10 cellular contexts compared by ENCODE assay signal in genomic region chr5:179619776-179620175, GRCh38. TPM values are rescaled to one million over a fixed set of nuclear protein-coding genes. Genes with fewer than 3 reads are reported as not detected.
A peak's percentile ranks its signal among the peaks of the same experiment; 100 is the strongest.
DNase-seq lines count a peak whose midpoint lies in the region; ATAC-seq, FAIRE-seq and TF ChIP-seq lines count a peak whose summit lies in the region.
"Had no signal": no experiment of that assay in that cellular context is flagged by ENCODE, and none has a peak within 500 bp of the region (broad histone marks: within the 10 kb centered on the region; RNA-seq: fewer than 3 reads in every experiment).

No MANE protein-coding gene starts in this region.

- H3K36me3 ChIP-seq in keratinocyte (ENCODE audit: control insufficient read depth in 2 of 2, extremely low read depth in 1 of 2, insufficient read depth in 2 of 2, low read length in 2 of 2) (peaks cover 38 to 57% of the 10 kb centered on the region in 2 experiments), suprapubic skin (peaks cover 71% of the 10 kb centered on the region)

- CTCF ChIA-PET in activated naive CD4-positive, alpha-beta T cell treated with anti-CD3 and anti-CD28 coated beads, Interleukin-2, amount 10 ng/mL, durations not matched to agents 7 days and 5 days (lab: Charles Lee): interaction anchor here (1.7 kb wide), 1 partner anchor 11 kb away, joined by 5 read pairs; no protein-coding TSS in a partner anchor

- peaks cover 56% of the 10 kb centered on the region for H4K20me1 ChIP-seq in keratinocyte (ENCODE audit: control insufficient read depth, extremely low read depth, insufficient read depth, low read length)

- H3K9me3 ChIP-seq in keratinocyte (ENCODE audit: control insufficient read depth, low read depth, low read length) (no peaks in the 10 kb centered on the region), suprapubic skin (no peaks in the 10 kb centered on the region)

- dilution Hi-C loops in keratinocyte (cut with MboI; ENCODE audit: extremely low pct_ligation_motif_present, low sequenced_read_pairs): no loop called here

- no peak for ATAC-seq in activated naive CD4-positive, alpha-beta T cell treated with anti-CD3 and anti-CD28 coated beads, Interleukin-2, amount 50 U/mL, for 72 hours
- ATAC-seq in HG02571 (IDR thresholded peaks at IDR 0.05; ENCODE audit: unreplicated experiment): no peak

- H2AFZ ChIP-seq in keratinocyte (ENCODE audit: control insufficient read depth, low read length): no peak overlapping the region

- TF ChIP-seq CTCF in keratinocyte (optimal IDR thresholded peaks at IDR 0.05 in 1 of 3, IDR thresholded peaks at IDR 0.05 in 1 of 3, conservative IDR thresholded peaks at IDR 0.05 in 1 of 3; ENCODE audit: extremely low read depth in 1 of 3, insufficient read depth in 2 of 3, low read length in 3 of 3) (no peak), suprapubic skin (IDR thresholded peaks at IDR 0.05) (no peak)

- FAIRE-seq in keratinocyte (lab: Jason Lieb, UNC): no peak

- WGBS in suprapubic skin: 6% methylated on average over 4 of the region's 4 CpGs

- peak overlapping the region; percentile 91 for H3K4me2 ChIP-seq in keratinocyte (ENCODE audit: control insufficient read depth, extremely low read depth, insufficient read depth, low read depth, low read length)

- peak overlapping the region; percentile 92 for H3K4me3 Mint-ChIP-seq in activated naive CD4-positive, alpha-beta T cell treated with anti-CD3 and anti-CD28 coated beads, Interleukin-2, amount 10 ng/mL, durations not matched to agents 7 days and 5 days

- no peak for TF ChIP-seq EP300 in suprapubic skin (IDR thresholded peaks at IDR 0.05)

- H3K4me1 Mint-ChIP-seq in activated naive CD4-positive, alpha-beta T cell treated with anti-CD3 and anti-CD28 coated beads, Interleukin-2, amount 10 ng/mL, durations not matched to agents 7 days and 5 days: peaks cover 65% of the 10 kb centered on the region

- H3K36me3 Mint-ChIP-seq in activated naive CD4-positive, alpha-beta T cell treated with anti-CD3 and anti-CD28 coated beads, Interleukin-2, amount 10 ng/mL, durations not matched to agents 7 days and 5 days: peaks cover 72% of the 10 kb centered on the region
- peaks cover 83 to 94% of the 10 kb centered on the region in 2 donors for H3K36me3 Mint-ChIP-seq in activated naive CD4-positive, alpha-beta T cell treated with anti-CD3 and anti-CD28 coated beads, Interleukin-2, amount 50 U/mL, for 72 hours

- no peaks in the 10 kb centered on the region for H3K9me3 Mint-ChIP-seq in activated naive CD4-positive, alpha-beta T cell treated with anti-CD3 and anti-CD28 coated beads, Interleukin-2, amount 10 ng/mL, durations not matched to agents 7 days and 5 days
- no peaks in the 10 kb centered on the region for H3K9me3 Mint-ChIP-seq in activated naive CD4-positive, alpha-beta T cell treated with anti-CD3 and anti-CD28 coated beads, Interleukin-2, amount 50 U/mL, for 72 hours

- H3K27ac ChIP-seq in keratinocyte (ENCODE audit: control insufficient read depth, insufficient read depth, low read length): peak overlapping the region; percentile 55
- H3K27ac ChIP-seq in suprapubic skin: no peak overlapping the region

- TF ChIP-seq POLR2A in suprapubic skin (IDR thresholded peaks at IDR 0.05): no peak

- no peaks in the 10 kb centered on the region for H3K9me1 ChIP-seq in keratinocyte (ENCODE audit: control insufficient read depth, extremely low read depth, insufficient read depth, low read length)

- peak overlapping the region; percentile 69 to 90 (median 75) for H3K4me3 ChIP-seq in keratinocyte (ENCODE audit: control insufficient read depth in 2 of 3, extremely low read depth in 1 of 3, insufficient read depth in 2 of 3, low read depth in 1 of 3, low read length in 3 of 3)
- H3K4me3 ChIP-seq in suprapubic skin: peak overlapping the region; percentile 76

- peak overlapping the region; percentile 78 for H3K9ac ChIP-seq in keratinocyte (ENCODE audit: control insufficient read depth, extremely low read depth, insufficient read depth, low read length)

- peaks cover 28% of the 10 kb centered on the region for H3K4me1 ChIP-seq in keratinocyte (ENCODE audit: control insufficient read depth, extremely low read depth, insufficient read depth, low read length)
- H3K4me1 ChIP-seq in suprapubic skin: peaks cover 74% of the 10 kb centered on the region

- peaks cover 11% of the 10 kb centered on the region for H3K27me3 Mint-ChIP-seq in activated naive CD4-positive, alpha-beta T cell treated with anti-CD3 and anti-CD28 coated beads, Interleukin-2, amount 10 ng/mL, durations not matched to agents 7 days and 5 days

- H3K79me2 ChIP-seq in keratinocyte (ENCODE audit: control insufficient read depth, insufficient read depth, low read length): peaks cover 66% of the 10 kb centered on the region

- no peak for DNase-seq in activated naive CD4-positive, alpha-beta T cell treated with anti-CD3 and anti-CD28 coated beads, Interleukin-2, amount 10 ng/mL, durations not matched to agents 7 days and 5 days
- DNase-seq in activated naive CD4-positive, alpha-beta T cell treated with anti-CD3 and anti-CD28 coated beads, Interleukin-2, amount 50 U/mL, for 72 hours (ENCODE audit: low spot score in 2 of 2): no peak
- DNase-seq in amniotic epithelial cell (ENCODE audit: low read depth) (peak; percentile 70), keratinocyte (ENCODE audit: low read depth, low spot score) (no peak), suprapubic skin (ENCODE audit: low spot score in 2 of 2) (no peak), NCI-H2196 treated with DMSO at 0.1 percent for 48 hours (lab: John Stamatoyannopoulos, UW; ENCODE audit: unreplicated experiment) (no peak), NCI-H1436 (lab: John Stamatoyannopoulos, UW) (no peak)
- DNase-seq: amygdala, NCI-H2029 treated with DMSO at 0.1 percent for 48 hours had no signal

- H3K27me3 ChIP-seq in keratinocyte (ENCODE audit: control insufficient read depth, extremely low read depth, insufficient read depth, low read length) (no peaks in the 10 kb centered on the region), suprapubic skin (no peaks in the 10 kb centered on the region)

- H3K27ac Mint-ChIP-seq in activated naive CD4-positive, alpha-beta T cell treated with anti-CD3 and anti-CD28 coated beads, Interleukin-2, amount 10 ng/mL, durations not matched to agents 7 days and 5 days: no peak overlapping the region
- peak overlapping the region in 1 of 2 donors; percentile 100 for H3K27ac Mint-ChIP-seq in activated naive CD4-positive, alpha-beta T cell treated with anti-CD3 and anti-CD28 coated beads, Interleukin-2, amount 50 U/mL, for 72 hours

RNA-seq across cellular contexts. Expression of gene HNRNPH1, which starts 3.7 kb away (rescaled TPM):
- 100 to 1,000 TPM; 925 to 947 TPM for total RNA-seq in activated naive CD4-positive, alpha-beta T cell treated with anti-CD3 and anti-CD28 coated beads, Interleukin-2, amount 50 U/mL, for 72 hours
- polyA plus RNA-seq in keratinocyte: 201 to 431 TPM (median 222 TPM) in 3 replicates
- polyA plus RNA-seq in keratinocyte (2011; ENCODE audit: low read depth): 945 TPM
- 94.9 and 105 TPM in 2 replicates for polyA plus RNA-seq in keratinocyte (2011; cell fraction: cytosol; rRNA removed)
- 457 and 725 TPM in 2 replicates for polyA plus RNA-seq in keratinocyte (2011; cell fraction: nucleus; rRNA removed)
- polyA plus RNA-seq in keratinocyte (2012; ENCODE audit: low replicate concordance): 245 and 327 TPM in 2 replicates
- polyA minus RNA-seq in keratinocyte: 82.1 to 360 TPM (median 118 TPM) in 3 replicates
- 161 TPM for polyA minus RNA-seq in keratinocyte (2011; cell fraction: cytosol; rRNA and poly(A)+ RNA removed)
- polyA minus RNA-seq in keratinocyte (2011; cell fraction: nucleus; rRNA and poly(A)+ RNA removed): 524 and 619 TPM in 2 replicates
- total RNA-seq in suprapubic skin: 100 to 1,000 TPM; 260 to 868 (median 295) TPM
